In genomic region chr1:242788771-242789170, GRCh38 we compare ENCODE assay signal across 15 cellular contexts.
A peak's percentile ranks its signal among the peaks of the same experiment; 100 is the strongest.
DNase-seq lines count a peak whose midpoint lies in the region; ATAC-seq and TF ChIP-seq lines count a peak whose summit lies in the region.
"Had no signal": no experiment of that assay in that cellular context is flagged by ENCODE, and none has a peak within 500 bp of the region (broad histone marks: within the 10 kb centered on the region; RNA-seq: fewer than 3 reads in every experiment).

No MANE protein-coding gene starts in this region.

- H3K4me3 ChIP-seq in GM12865 (ENCODE audit: low read depth, low read length) (no peak overlapping the region), right lobe of liver (no peak overlapping the region)
- H3K4me3 ChIP-seq: body of pancreas, skin epidermis had no signal

- intact Hi-C loops in right lobe of liver (cut with DNase I), result no loop called here

- no peak for TF ChIP-seq CTCF in GM12865 (IDR thresholded peaks at IDR 0.05; ENCODE audit: insufficient read depth, low read depth, low read length, missing control alignments)
- TF ChIP-seq CTCF in right lobe of liver (IDR thresholded peaks at IDR 0.05), result no peak

- no peaks in the 10 kb centered on the region for H3K36me3 ChIP-seq in right lobe of liver

- TF ChIP-seq POLR2A in right lobe of liver (IDR thresholded peaks at IDR 0.05), result no peak

- no peaks in the 10 kb centered on the region for H3K27me3 ChIP-seq in right lobe of liver
- H3K27me3 ChIP-seq: body of pancreas had no signal

- WGBS in right lobe of liver (ENCODE audit: insufficient coverage, low coverage, low lambda C conversion rate, missing lambda C conversion rate), result 20% methylated on average over 2 of the region's 2 CpGs

- no peaks in the 10 kb centered on the region for H3K4me1 ChIP-seq in right lobe of liver
- H3K4me1 ChIP-seq: body of pancreas had no signal

- peak; percentile 62 for ATAC-seq in GM19397 (IDR thresholded peaks at IDR 0.05; ENCODE audit: unreplicated experiment)
- peak; percentile 80 for ATAC-seq in HG02763 (IDR thresholded peaks at IDR 0.05; ENCODE audit: unreplicated experiment)
- peak; percentile 62 for ATAC-seq in HG03442 (IDR thresholded peaks at IDR 0.05; ENCODE audit: unreplicated experiment)
- no peak for ATAC-seq in right lobe of liver
- ATAC-seq: body of pancreas, Right ventricle myocardium inferior had no signal

- DNase-seq in GM12865 (ENCODE audit: low read depth), result peak; percentile 24
- no peak for DNase-seq in retina
- DNase-seq in activated T-cell treated with anti-CD3 and anti-CD28 coated beads for 4 hours, result no peak
- DNase-seq in right lobe of liver, result no peak
- DNase-seq in NCI-H2081 treated with DMSO at 0.1 percent for 48 hours (lab: John Stamatoyannopoulos, UW), result no peak
- DNase-seq: activated T-cell treated with anti-CD3 and anti-CD28 coated beads, Interleukin-2, amount 50 U/mL, for 24 hours; body of pancreas; EL; H7 had no signal

- no peaks in the 10 kb centered on the region for H3K9me3 ChIP-seq in right lobe of liver
- H3K9me3 ChIP-seq: body of pancreas had no signal

- H3K27ac ChIP-seq in right lobe of liver, result no peak overlapping the region
- H3K27ac ChIP-seq: body of pancreas, epithelial cell of prostate, skin epidermis had no signal

Comparison
In these comparisons a context has a peak if more than half of its experiments do, and no peak if none do; other contexts are left out.
1. ATAC-seq: peak in GM19397 (single experiment), HG02763 (single experiment) and HG03442 (single experiment); none in right lobe of liver (0 of 4).